In the genomic region with DNA sequence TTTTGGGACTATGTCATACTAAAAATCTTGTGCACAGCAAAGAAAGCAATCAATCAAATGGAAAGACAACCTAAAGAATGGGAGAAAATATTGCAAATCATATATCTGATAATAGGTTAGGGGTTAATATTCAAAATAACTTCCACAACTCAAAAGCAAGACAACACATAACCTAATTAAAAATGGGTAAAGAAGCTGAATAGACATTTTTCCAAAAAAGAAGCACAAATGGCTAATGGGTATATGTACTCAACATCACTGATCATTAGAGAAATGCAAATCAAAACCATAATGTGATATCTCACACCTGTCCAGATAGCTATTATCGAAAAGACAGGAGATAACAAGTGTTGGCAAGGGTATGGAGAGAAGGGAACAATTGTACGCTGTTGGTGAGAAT, we compare ENCODE assay signal across 10 cellular contexts. TPM values are rescaled to one million over a fixed set of nuclear protein-coding genes. Genes with fewer than 3 reads are reported as not detected.
"Had no signal": no experiment of that assay in that cellular context is flagged by ENCODE, and none has a peak within 500 bp of the region (broad histone marks: within the 10 kb centered on the region; RNA-seq: fewer than 3 reads in every experiment).

No MANE protein-coding gene starts in this region.

- H3K27ac Mint-ChIP-seq: GM23338, H9, IgD-negative memory B cell had no signal

- FAIRE-seq: H1, H54 had no signal

- H3K4me1 Mint-ChIP-seq: GM23338, H9, IgD-negative memory B cell had no signal

- DNase-seq: H9, HCEC 1CT, Kasumi-1, KG1 had no signal

- H2AFZ ChIP-seq: GM23338 had no signal

- H3K9me3 Mint-ChIP-seq: GM23338, H9 had no signal

- H3K4me3 ChIP-seq: GM23338 had no signal

- H3K4me3 Mint-ChIP-seq: GM23338, H9, IgD-negative memory B cell had no signal

- H3K4me2 ChIP-seq: GM23338 had no signal

- ATAC-seq: GM23338 had no signal

- H3K27ac ChIP-seq: HL-60 had no signal

RNA-seq across cellular contexts. Expression of gene SYCP2L, which starts 53.0 kb away (rescaled TPM):
- total RNA-seq: HT1080 had no signal
- polyA plus RNA-seq: IgD-negative memory B cell had no signal

RNA-seq across cellular contexts. Expression of gene GCM2, which starts 58.0 kb away (rescaled TPM):
- total RNA-seq: GM23338, H1, HT1080 had no signal
- polyA plus RNA-seq: GM23338, IgD-negative memory B cell had no signal
